22 cellular contexts compared by ENCODE assay signal in genomic region chr12:51663390-51663789, GRCh38.
DNase-seq lines count a peak whose midpoint lies in the region; ATAC-seq, FAIRE-seq and TF ChIP-seq lines count a peak whose summit lies in the region.
"Had no signal": no experiment of that assay in that cellular context is flagged by ENCODE, and none has a peak within 500 bp of the region (broad histone marks: within the 10 kb centered on the region; RNA-seq: fewer than 3 reads in every experiment).

No MANE protein-coding gene starts in this region.

- TF ChIP-seq POLR2A in A549 (IDR thresholded peaks at IDR 0.05; ENCODE audit: low read length) = no peak

- TF ChIP-seq RAD21 in A549 (conservative IDR thresholded peaks at IDR 0.05 in 1 of 2, IDR thresholded peaks at IDR 0.05 in 1 of 2) (no peak), liver (IDR thresholded peaks at IDR 0.05) (no peak)

- H3K27ac ChIP-seq in A549 = no peak overlapping the region
- peak overlapping the region; percentile 53 to 81 for H3K27ac ChIP-seq in liver (ENCODE audit: low read depth in 1 of 2, low read length in 2 of 2)
- H3K27ac ChIP-seq: BLaER1 treated with 17β-estradiol and CSF1 and Interleukin-3, amounts not matched to agents 10 nM and 100 nM; C4-2B had no signal

- ATAC-seq in A549 = no peak
- peak; percentile 86 for ATAC-seq in left lobe of liver
- no peak for ATAC-seq in activated CD4-positive, alpha-beta T cell treated with anti-CD3 and anti-CD28 coated beads for 36 hours
- no peak for ATAC-seq in HG03354 (IDR thresholded peaks at IDR 0.05; ENCODE audit: poor library complexity, severe bottlenecking, unreplicated experiment)
- ATAC-seq: CD8-positive, alpha-beta T cell had no signal

- no peaks in the 10 kb centered on the region for H3K27me3 ChIP-seq in Caco-2 (replicated peaks; ENCODE audit: control insufficient read depth, insufficient read depth, low read length)
- no peaks in the 10 kb centered on the region for H3K27me3 ChIP-seq in liver (ENCODE audit: control insufficient read depth in 4 of 4, insufficient read depth in 4 of 4, low read length in 3 of 4)
- H3K27me3 ChIP-seq: BLaER1 treated with 17β-estradiol and CSF1 and Interleukin-3, amounts not matched to agents 10 nM and 100 nM had no signal

- H3K4me2 ChIP-seq in A549 = peak overlapping the region; percentile 5; the same call in 1 of the 3 replicates
- H3K4me2 ChIP-seq: BLaER1 treated with 17β-estradiol and CSF1 and Interleukin-3, amounts not matched to agents 10 nM and 100 nM had no signal

- POLR2A ChIA-PET in A549 (lab: Yijun Ruan, JAX) (no interaction called here), Caco-2 (lab: Charles Lee) (no interaction called here)
- POLR2A ChIA-PET in activated CD4-positive, alpha-beta T cell treated with anti-CD3 and anti-CD28 coated beads for 36 hours (lab: Charles Lee) = interaction anchor here (0.6 kb wide), 1 partner anchor 40 kb away, joined by 3 read pairs; no protein-coding TSS in a partner anchor

- no peaks in the 10 kb centered on the region for H3K36me3 ChIP-seq in Caco-2 (ENCODE audit: control insufficient read depth, insufficient read depth, low read length)
- no peaks in the 10 kb centered on the region for H3K36me3 ChIP-seq in liver (ENCODE audit: control insufficient read depth in 4 of 4, insufficient read depth in 3 of 4, low read depth in 1 of 4, low read length in 3 of 4)
- H3K36me3 ChIP-seq: BLaER1 treated with 17β-estradiol and CSF1 and Interleukin-3, amounts not matched to agents 10 nM and 100 nM had no signal

- no peaks in the 10 kb centered on the region for H3K27me3 Mint-ChIP-seq in Caco-2 (ENCODE audit: insufficient read depth, unreplicated experiment)
- H3K27me3 Mint-ChIP-seq in activated CD4-positive, alpha-beta T cell treated with anti-CD3 and anti-CD28 coated beads for 36 hours = peaks cover 4% of the 10 kb centered on the region

- no peaks in the 10 kb centered on the region for H3K36me3 Mint-ChIP-seq in Caco-2 (ENCODE audit: insufficient read depth, unreplicated experiment)
- no peaks in the 10 kb centered on the region for H3K36me3 Mint-ChIP-seq in activated CD4-positive, alpha-beta T cell treated with anti-CD3 and anti-CD28 coated beads for 36 hours (ENCODE audit: low read depth)
- H3K36me3 Mint-ChIP-seq: CD8-positive, alpha-beta T cell had no signal

- BruUV-seq in Caco-2 (replicated peaks; lab: Mats Ljungman, UMichigan) = TSS peak; percentile 16

- CTCF ChIA-PET in A549 (lab: Yijun Ruan, JAX) (interaction anchor here (1.2 to 1.9 kb wide), 2 partner anchors 10 to 16 kb away, joined by 3 to 7 read pairs; no protein-coding TSS in a partner anchor), Caco-2 (lab: Charles Lee) (interaction anchor here (0.5 to 1.3 kb wide), 4 partner anchors 64 to 292 kb away, joined by 3 to 7 read pairs (median 3); no protein-coding TSS in a partner anchor)
- CTCF ChIA-PET in activated CD4-positive, alpha-beta T cell treated with anti-CD3 and anti-CD28 coated beads for 36 hours (lab: Charles Lee) = interaction anchor here (0.6 to 1.3 kb wide), 2 partner anchors 16 to 148 kb away, joined by 3 to 7 read pairs; no protein-coding TSS in a partner anchor

- intact Hi-C loops in Caco-2 (cut with micrococcal nuclease; ENCODE audit: unreplicated experiment) = no loop called here
- intact Hi-C loops in activated CD4-positive, alpha-beta T cell treated with anti-CD3 and anti-CD28 coated beads for 36 hours (cut with DNase I, micrococcal nuclease) = no loop called here

- H3K9me3 Mint-ChIP-seq in Caco-2 (ENCODE audit: unreplicated experiment) = peaks cover 3% of the 10 kb centered on the region
- H3K9me3 Mint-ChIP-seq in activated CD4-positive, alpha-beta T cell treated with anti-CD3 and anti-CD28 coated beads for 36 hours (ENCODE audit: low read depth) = no peaks in the 10 kb centered on the region
- H3K9me3 Mint-ChIP-seq: CD4-positive, alpha-beta T cell; CD8-positive, alpha-beta T cell had no signal

- TF ChIP-seq EP300 in A549 (IDR thresholded peaks at IDR 0.05) = no peak

- H3K4me1 Mint-ChIP-seq in Caco-2 (ENCODE audit: low read depth, unreplicated experiment) = peaks cover 28% of the 10 kb centered on the region
- H3K4me1 Mint-ChIP-seq in activated CD4-positive, alpha-beta T cell treated with anti-CD3 and anti-CD28 coated beads for 36 hours = no peaks in the 10 kb centered on the region
- H3K4me1 Mint-ChIP-seq: B cell had no signal

- H3K4me1 ChIP-seq in A549 (no peaks in the 10 kb centered on the region; the same call in 2 of the 3 replicates), Caco-2 (peaks cover 30% of the 10 kb centered on the region), liver (ENCODE audit: control insufficient read depth in 4 of 4, insufficient read depth in 4 of 4, low read length in 3 of 4) (peaks cover 0 to 29% (median 22%) of the 10 kb centered on the region in 4 donors)

- no peak for TF ChIP-seq CTCF in A549 (IDR thresholded peaks at IDR 0.05)
- TF ChIP-seq CTCF in Caco-2 (IDR thresholded peaks at IDR 0.05; ENCODE audit: insufficient read depth in 1 of 2, low read depth in 1 of 2, low read length in 1 of 2, severe bottlenecking in 1 of 2, unreplicated experiment in 1 of 2) = no peak
- no peak for TF ChIP-seq CTCF in liver (IDR thresholded peaks at IDR 0.05; ENCODE audit: low read depth, low read length, missing input control)

- DNase-seq in A549 (ENCODE audit: low read depth in 1 of 2, low spot score in 1 of 2) (no peak), Caco-2 (no peak), left lobe of liver (ENCODE audit: low spot score) (peak; percentile 66), hepatic stellate cell (ENCODE audit: low spot score) (no peak), D341Med (ENCODE audit: low spot score) (no peak)
- no peak for DNase-seq in activated CD4-positive, alpha-beta T cell treated with anti-CD3 and anti-CD28 coated beads for 36 hours
- DNase-seq: 8988T; AML-193; CD4-positive, alpha-beta T cell; CD8-positive, alpha-beta T cell; DMS79 treated with DMSO at 0.1 percent for 48 hours; GF-D8 had no signal

- peak overlapping the region; percentile 58 for H3K27ac Mint-ChIP-seq in Caco-2 (ENCODE audit: unreplicated experiment)
- no peak overlapping the region for H3K27ac Mint-ChIP-seq in activated CD4-positive, alpha-beta T cell treated with anti-CD3 and anti-CD28 coated beads for 36 hours
- H3K27ac Mint-ChIP-seq: B cell; CD4-positive, alpha-beta T cell; CD8-positive, alpha-beta T cell had no signal

- FAIRE-seq in A549 (lab: Jason Lieb, UNC) = no peak
- FAIRE-seq: A204.1, D721Med, G401.6, GM12891, GM19239 had no signal

- peak overlapping the region; percentile 46 for H3K4me3 Mint-ChIP-seq in Caco-2 (ENCODE audit: unreplicated experiment)
- H3K4me3 Mint-ChIP-seq in activated CD4-positive, alpha-beta T cell treated with anti-CD3 and anti-CD28 coated beads for 36 hours = no peak overlapping the region
- H3K4me3 Mint-ChIP-seq: B cell; CD4-positive, alpha-beta T cell; CD8-positive, alpha-beta T cell had no signal

- no peak overlapping the region for H3K4me3 ChIP-seq in A549
- H3K4me3 ChIP-seq in Caco-2 (ENCODE audit: low read depth, low read length) = no peak overlapping the region
- H3K4me3 ChIP-seq in liver (ENCODE audit: low read depth in 1 of 3, low read length in 3 of 3) = peak overlapping the region; percentile 24 to 77 (median 31)
- H3K4me3 ChIP-seq: BLaER1 treated with 17β-estradiol and CSF1 and Interleukin-3, amounts not matched to agents 10 nM and 100 nM had no signal

- H3K9ac ChIP-seq in liver (ENCODE audit: low read depth in 1 of 2, low read length in 2 of 2) = peak overlapping the region in 1 of 2 donors; percentile 1
- H3K9ac ChIP-seq: BLaER1 treated with 17β-estradiol and CSF1 and Interleukin-3, amounts not matched to agents 10 nM and 100 nM had no signal

- H3K9me3 ChIP-seq in A549 (no peaks in the 10 kb centered on the region), Caco-2 (no peaks in the 10 kb centered on the region), liver (ENCODE audit: control insufficient read depth in 4 of 4, low read length in 3 of 4) (no peaks in the 10 kb centered on the region)
- H3K9me3 ChIP-seq: BLaER1 treated with 17β-estradiol and CSF1 and Interleukin-3, amounts not matched to agents 10 nM and 100 nM had no signal

TF ChIP-seq in A549, 52 proteins besides CTCF, POLR2A, EP300 and RAD21 (continues in another document):
- no peak for TF ChIP-seq ZNF302 (CRISPR knock-in tag; IDR thresholded peaks at IDR 0.05)
- no peak for TF ChIP-seq HOXB13 (CRISPR knock-in tag; IDR thresholded peaks at IDR 0.05; ENCODE audit: low read depth)
- no peak for TF ChIP-seq PBX3 (IDR thresholded peaks at IDR 0.05)
- TF ChIP-seq CEBPB (IDR thresholded peaks at IDR 0.05) = no peak
- no peak for TF ChIP-seq HEYL (CRISPR knock-in tag; IDR thresholded peaks at IDR 0.05)
- TF ChIP-seq EHMT2 (IDR thresholded peaks at IDR 0.05; ENCODE audit: low read depth) = no peak
- TF ChIP-seq NPAS2 (CRISPR knock-in tag; IDR thresholded peaks at IDR 0.05; ENCODE audit: borderline replicate concordance) = no peak

TF ChIP-seq in liver, 16 proteins besides CTCF, POLR2A, EP300 and RAD21 (continues in another document):
- TF ChIP-seq HNF4A (conservative IDR thresholded peaks at IDR 0.05) (peak in 1 of 2 donors; percentile 2), FOXA1 (IDR thresholded peaks at IDR 0.05) (no peak), GABPA (IDR thresholded peaks at IDR 0.05 in 1 of 2, conservative IDR thresholded peaks at IDR 0.05 in 1 of 2) (no peak), SP1 (IDR thresholded peaks at IDR 0.05) (no peak), HNF4G (IDR thresholded peaks at IDR 0.05) (no peak), TAF1 (conservative IDR thresholded peaks at IDR 0.05) (peak; percentile 58), MAX (IDR thresholded peaks at IDR 0.05) (no peak), NR2F2 (IDR thresholded peaks at IDR 0.05) (no peak)
- TF ChIP-seq, protein P1, sequence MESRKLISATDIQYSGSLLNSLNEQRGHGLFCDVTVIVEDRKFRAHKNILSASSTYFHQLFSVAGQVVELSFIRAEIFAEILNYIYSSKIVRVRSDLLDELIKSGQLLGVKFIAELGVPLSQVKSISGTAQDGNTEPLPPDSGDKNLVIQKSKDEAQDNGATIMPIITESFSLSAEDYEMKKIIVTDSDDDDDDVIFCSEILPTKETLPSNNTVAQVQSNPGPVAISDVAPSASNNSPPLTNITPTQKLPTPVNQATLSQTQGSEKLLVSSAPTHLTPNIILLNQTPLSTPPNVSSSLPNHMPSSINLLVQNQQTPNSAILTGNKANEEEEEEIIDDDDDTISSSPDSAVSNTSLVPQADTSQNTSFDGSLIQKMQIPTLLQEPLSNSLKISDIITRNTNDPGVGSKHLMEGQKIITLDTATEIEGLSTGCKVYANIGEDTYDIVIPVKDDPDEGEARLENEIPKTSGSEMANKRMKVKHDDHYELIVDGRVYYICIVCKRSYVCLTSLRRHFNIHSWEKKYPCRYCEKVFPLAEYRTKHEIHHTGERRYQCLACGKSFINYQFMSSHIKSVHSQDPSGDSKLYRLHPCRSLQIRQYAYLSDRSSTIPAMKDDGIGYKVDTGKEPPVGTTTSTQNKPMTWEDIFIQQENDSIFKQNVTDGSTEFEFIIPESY (IDR thresholded peaks at IDR 0.05) = no peak

Comparison
In these comparisons a context has a peak if more than half of its experiments do, and no peak if none do; other contexts are left out.
1. H3K27ac ChIP-seq: peak in liver (2 of 2); none in A549 (0 of 2).
2. H3K4me3 ChIP-seq: peak in liver (3 of 3); none in A549 (single experiment) and Caco-2 (single experiment).